In genomic region chr5:4370218-4370617, GRCh38 we compare ENCODE assay signal across 17 cellular contexts.
DNase-seq lines count a peak whose midpoint lies in the region; ATAC-seq and TF ChIP-seq lines count a peak whose summit lies in the region.
"Had no signal": no experiment of that assay in that cellular context is flagged by ENCODE, and none has a peak within 500 bp of the region (broad histone marks: within the 10 kb centered on the region; RNA-seq: fewer than 3 reads in every experiment).

No MANE protein-coding gene starts in this region.

- no peaks in the 10 kb centered on the region for H3K27me3 ChIP-seq in tibial nerve

- no peaks in the 10 kb centered on the region for H3K9me3 ChIP-seq in tibial nerve

- H3K9me3 Mint-ChIP-seq in MCF 10A (ENCODE audit: unreplicated experiment) (peaks cover 16% of the 10 kb centered on the region), nephron progenitor cell (peaks cover 3% of the 10 kb centered on the region)
- H3K9me3 Mint-ChIP-seq: H9 had no signal

- no peak for TF ChIP-seq EP300 in tibial nerve (IDR thresholded peaks at IDR 0.05)

- no TSS peak for BruUV-seq in MCF 10A (replicated peaks; lab: Mats Ljungman, UMichigan)

- CTCF ChIA-PET in MCF 10A (lab: Yijun Ruan, JAX), result no interaction called here

- POLR2A ChIA-PET in MCF 10A (lab: Yijun Ruan, JAX), result no interaction called here

- DNase-seq in Ammon's horn (ENCODE audit: low spot score) (peak; percentile 6), MCF 10A (ENCODE audit: unreplicated experiment) (no peak), globus pallidus (ENCODE audit: low spot score) (peak; percentile 43), nephron progenitor cell (no peak), tibial nerve (ENCODE audit: low spot score in 2 of 2) (no peak), NCI-H510A treated with DMSO at 0.1 percent for 48 hours (lab: John Stamatoyannopoulos, UW) (no peak)
- no peak for DNase-seq in activated CD4-positive, alpha-beta T cell treated with anti-CD3 and anti-CD28 coated beads for 48 hours
- DNase-seq: C1 segment of cervical spinal cord; CD4-positive, alpha-beta T cell; DMS153; DMS79 treated with DMSO at 0.1 percent for 48 hours; EL; GOT3; H9 had no signal

- intact Hi-C loops in MCF 10A (cut with micrococcal nuclease), result no loop called here

- H3K4me3 Mint-ChIP-seq in MCF 10A (ENCODE audit: unreplicated experiment) (no peak overlapping the region), nephron progenitor cell (no peak overlapping the region)
- H3K4me3 Mint-ChIP-seq: CD4-positive, alpha-beta T cell; H9 had no signal

- peaks cover 0 to 5% (median 0%) of the 10 kb centered on the region in 4 donors for H3K4me1 ChIP-seq in tibial nerve

- H3K4me1 Mint-ChIP-seq in MCF 10A (ENCODE audit: insufficient read depth, unreplicated experiment) (peaks cover 13% of the 10 kb centered on the region), nephron progenitor cell (peaks cover 73% of the 10 kb centered on the region)

- no peak for ATAC-seq in HG03439 (IDR thresholded peaks at IDR 0.05; ENCODE audit: unreplicated experiment)
- ATAC-seq: HepG2 had no signal

- H3K36me3 Mint-ChIP-seq in MCF 10A (ENCODE audit: insufficient read depth, unreplicated experiment), result no peaks in the 10 kb centered on the region
- H3K36me3 Mint-ChIP-seq in nephron progenitor cell (ENCODE audit: low read depth), result no peaks in the 10 kb centered on the region

- H3K27me3 Mint-ChIP-seq in MCF 10A (ENCODE audit: insufficient read depth, unreplicated experiment) (no peaks in the 10 kb centered on the region), nephron progenitor cell (ENCODE audit: low read depth, poor library complexity) (peaks cover under 1% of the 10 kb centered on the region)
- H3K27me3 Mint-ChIP-seq: CD4-positive, alpha-beta T cell had no signal

- H3K36me3 ChIP-seq in tibial nerve, result no peaks in the 10 kb centered on the region

- 19 to 23% methylated on average over 6 of the region's 6 CpGs for WGBS in tibial nerve, 2 donors

- peak overlapping the region; percentile 31 for H3K27ac Mint-ChIP-seq in MCF 10A (ENCODE audit: low read depth, unreplicated experiment)
- H3K27ac Mint-ChIP-seq in nephron progenitor cell, result peak overlapping the region; percentile 91
- H3K27ac Mint-ChIP-seq: CD4-positive, alpha-beta T cell; H9 had no signal

- TF ChIP-seq POLR2A in tibial nerve (IDR thresholded peaks at IDR 0.05), result no peak

- no peak overlapping the region for H3K27ac ChIP-seq in tibial nerve
- H3K27ac ChIP-seq: 22Rv1 had no signal

- no peak for TF ChIP-seq CTCF in MCF 10A (IDR thresholded peaks at IDR 0.05; ENCODE audit: unreplicated experiment)
- no peak for TF ChIP-seq CTCF in nephron progenitor cell (IDR thresholded peaks at IDR 0.05)
- TF ChIP-seq CTCF in tibial nerve (IDR thresholded peaks at IDR 0.05), result no peak

- no peak overlapping the region for H3K4me3 ChIP-seq in tibial nerve

Comparison
In these comparisons a context has a peak if more than half of its experiments do, and no peak if none do; other contexts are left out.
1. DNase-seq: peak in Ammon's horn (single experiment) and globus pallidus (single experiment); none in MCF 10A (single experiment), nephron progenitor cell (single experiment), activated CD4-positive, alpha-beta T cell treated with anti-CD3 and anti-CD28 coated beads for 48 hours (single experiment), tibial nerve (0 of 2) and NCI-H510A treated with DMSO at 0.1 percent for 48 hours (single experiment).